ENCODE assay signal across 25 cellular contexts in genomic region chrX:140822861-140823260, GRCh38.
DNase-seq lines count a peak whose midpoint lies in the region; ATAC-seq and TF ChIP-seq lines count a peak whose summit lies in the region.
"Had no signal": no experiment of that assay in that cellular context is flagged by ENCODE, and none has a peak within 500 bp of the region (broad histone marks: within the 10 kb centered on the region; RNA-seq: fewer than 3 reads in every experiment).

No MANE protein-coding gene starts in this region.

- in situ Hi-C loops in GM13977 (cut with MboI; ENCODE audit: low pct_unique_long_range_greater_than_20kb, low sequenced_read_pairs, unreplicated experiment) = no loop called here

- peak overlapping the region; percentile 42 for H3K27ac ChIP-seq in KMS-11
- H3K27ac ChIP-seq: 22Rv1, GM23248, PC-9, SJSA1 had no signal

- H3K36me3 ChIP-seq in KMS-11 (ENCODE audit: insufficient read depth) = no peaks in the 10 kb centered on the region
- H3K36me3 ChIP-seq: SJSA1 had no signal

- H3K9ac ChIP-seq in KMS-11 = no peak overlapping the region
- H3K9ac ChIP-seq: GM23248 had no signal

- H3K9me3 Mint-ChIP-seq in activated CD4-positive, alpha-beta T cell treated with anti-CD3 and anti-CD28 coated beads, Interleukin-2, amount 10 ng/mL, durations not matched to agents 24 days and 14 days = no peaks in the 10 kb centered on the region
- peaks cover 5% of the 10 kb centered on the region for H3K9me3 Mint-ChIP-seq in T-helper 2 cell treated with Interferon-gamma antibody and Interleukin-4, amounts not matched to agents 5 μg/mL and 100 μg/mL, for 36 hours
- H3K9me3 Mint-ChIP-seq in stimulated activated naive B cell treated with anti-CD40 and anti-IgM and Interleukin-4, amounts not matched to agents 10 μg/mL and 1 μg/mL and 100 μg/mL, for 72 hours = peaks cover 0 to 5% of the 10 kb centered on the region in 2 donors

- H3K4me3 Mint-ChIP-seq in activated CD4-positive, alpha-beta T cell treated with anti-CD3 and anti-CD28 coated beads, Interleukin-2, amount 10 ng/mL, durations not matched to agents 24 days and 14 days = no peak overlapping the region
- H3K4me3 Mint-ChIP-seq in T-helper 2 cell treated with Interferon-gamma antibody and Interleukin-4, amounts not matched to agents 5 μg/mL and 100 μg/mL, for 36 hours = peak overlapping the region; percentile 40
- peak overlapping the region in 1 of 2 donors; percentile 3 for H3K4me3 Mint-ChIP-seq in stimulated activated naive B cell treated with anti-CD40 and anti-IgM and Interleukin-4, amounts not matched to agents 10 μg/mL and 1 μg/mL and 100 μg/mL, for 72 hours
- H3K4me3 Mint-ChIP-seq: B cell; CD14-positive monocyte; CD8-positive, alpha-beta memory T cell; H9 had no signal

- H3K27me3 Mint-ChIP-seq in activated CD4-positive, alpha-beta T cell treated with anti-CD3 and anti-CD28 coated beads, Interleukin-2, amount 10 ng/mL, durations not matched to agents 24 days and 14 days = no peaks in the 10 kb centered on the region
- H3K27me3 Mint-ChIP-seq in T-helper 2 cell treated with Interferon-gamma antibody and Interleukin-4, amounts not matched to agents 5 μg/mL and 100 μg/mL, for 36 hours (ENCODE audit: low read depth) = no peaks in the 10 kb centered on the region
- peaks cover 0 to 4% of the 10 kb centered on the region in 2 donors for H3K27me3 Mint-ChIP-seq in stimulated activated naive B cell treated with anti-CD40 and anti-IgM and Interleukin-4, amounts not matched to agents 10 μg/mL and 1 μg/mL and 100 μg/mL, for 72 hours
- H3K27me3 Mint-ChIP-seq: B cell had no signal

- peak; percentile 41 to 58 for ATAC-seq in stimulated activated naive B cell treated with anti-CD40 and anti-IgM and Interleukin-4, amounts not matched to agents 10 μg/mL and 1 μg/mL and 100 μg/mL, for 72 hours (replicated peaks)
- no peak for ATAC-seq in GM21528 (IDR thresholded peaks at IDR 0.05; ENCODE audit: low FRiP score, unreplicated experiment)
- ATAC-seq: Right ventricle myocardium inferior had no signal

- peaks cover 23% of the 10 kb centered on the region for H3K4me1 ChIP-seq in KMS-11 (ENCODE audit: low read depth, poor library complexity, severe bottlenecking)
- H3K4me1 ChIP-seq: SJSA1 had no signal

- H3K4me3 ChIP-seq in KMS-11 (IDR thresholded peaks at IDR 0.05; ENCODE audit: insufficient read depth, low read depth, low read length) = no peak overlapping the region
- H3K4me3 ChIP-seq: GM23248, PC-9, SJSA1 had no signal

- no peaks in the 10 kb centered on the region for H3K27me3 ChIP-seq in KMS-11 (ENCODE audit: insufficient read depth, low read depth)
- H3K27me3 ChIP-seq: SJSA1 had no signal

- no peak for DNase-seq in activated CD4-positive, alpha-beta T cell treated with anti-CD3 and anti-CD28 coated beads, Interleukin-2, amount 10 ng/mL, durations not matched to agents 24 days and 14 days
- DNase-seq in activated CD4-positive, alpha-beta T cell treated with anti-CD3 and anti-CD28 coated beads, Interleukin-2, amount 50 U/mL, for 48 hours = no peak
- no peak for DNase-seq in T-helper 2 cell treated with Interferon-gamma antibody and Interleukin-4, amounts not matched to agents 5 μg/mL and 100 μg/mL, for 36 hours (ENCODE audit: low spot score)
- DNase-seq in stimulated activated naive B cell treated with anti-CD40 and anti-IgM and Interleukin-4, amounts not matched to agents 10 μg/mL and 1 μg/mL and 100 μg/mL, for 72 hours = no peak
- no peak for DNase-seq in GM13977 (ENCODE audit: low spot score)
- DNase-seq: CD8-positive, alpha-beta memory T cell; DMS 273 treated with DMSO at 0.1 percent for 48 hours; DMS79; GM23248; H9; IMR-90; NCI-H1105 treated with DMSO at 0.1 percent for 48 hours; NCI-H146; NCI-H1930; NCI-H2107; NCI-H524; NCI-H748 treated with DMSO at 0.1 percent for 48 hours; PC-9 had no signal

- H3K4me2 ChIP-seq in KMS-11 = peak overlapping the region; percentile 29; the same call in 1 of the 2 replicates
- H3K4me2 ChIP-seq: PC-9 had no signal

- no peaks in the 10 kb centered on the region for H3K36me3 Mint-ChIP-seq in activated CD4-positive, alpha-beta T cell treated with anti-CD3 and anti-CD28 coated beads, Interleukin-2, amount 10 ng/mL, durations not matched to agents 24 days and 14 days (ENCODE audit: low read depth)
- H3K36me3 Mint-ChIP-seq in T-helper 2 cell treated with Interferon-gamma antibody and Interleukin-4, amounts not matched to agents 5 μg/mL and 100 μg/mL, for 36 hours (ENCODE audit: low read depth) = no peaks in the 10 kb centered on the region
- no peaks in the 10 kb centered on the region for H3K36me3 Mint-ChIP-seq in stimulated activated naive B cell treated with anti-CD40 and anti-IgM and Interleukin-4, amounts not matched to agents 10 μg/mL and 1 μg/mL and 100 μg/mL, for 72 hours
- H3K36me3 Mint-ChIP-seq: CD14-positive monocyte; CD8-positive, alpha-beta memory T cell had no signal

- H3K4me1 Mint-ChIP-seq in activated CD4-positive, alpha-beta T cell treated with anti-CD3 and anti-CD28 coated beads, Interleukin-2, amount 10 ng/mL, durations not matched to agents 24 days and 14 days = peaks cover 8% of the 10 kb centered on the region
- peaks cover 14% of the 10 kb centered on the region for H3K4me1 Mint-ChIP-seq in T-helper 2 cell treated with Interferon-gamma antibody and Interleukin-4, amounts not matched to agents 5 μg/mL and 100 μg/mL, for 36 hours (ENCODE audit: low read depth)
- H3K4me1 Mint-ChIP-seq in stimulated activated naive B cell treated with anti-CD40 and anti-IgM and Interleukin-4, amounts not matched to agents 10 μg/mL and 1 μg/mL and 100 μg/mL, for 72 hours = peaks cover 3 to 14% of the 10 kb centered on the region in 2 donors
- H3K4me1 Mint-ChIP-seq: CD14-positive monocyte; CD8-positive, alpha-beta memory T cell had no signal

- TF ChIP-seq CTCF in KMS-11 (conservative IDR thresholded peaks at IDR 0.05; ENCODE audit: low read depth, low read length) = no peak
- no peak for TF ChIP-seq CTCF in GM13977 (IDR thresholded peaks at IDR 0.05; ENCODE audit: extremely low read depth, insufficient read depth, missing control alignments)

- intact Hi-C loops in activated CD4-positive, alpha-beta T cell treated with anti-CD3 and anti-CD28 coated beads, Interleukin-2, amount 10 ng/mL, durations not matched to agents 24 days and 14 days (cut with micrococcal nuclease) = loop anchor here (1.0 kb wide), 1 partner anchor 94 kb away; no protein-coding TSS in a partner anchor

- no peaks in the 10 kb centered on the region for H4K20me1 ChIP-seq in KMS-11 (ENCODE audit: insufficient read depth)

- H3K27ac Mint-ChIP-seq in activated CD4-positive, alpha-beta T cell treated with anti-CD3 and anti-CD28 coated beads, Interleukin-2, amount 10 ng/mL, durations not matched to agents 24 days and 14 days = peak overlapping the region; percentile 70
- peak overlapping the region; percentile 72 for H3K27ac Mint-ChIP-seq in T-helper 2 cell treated with Interferon-gamma antibody and Interleukin-4, amounts not matched to agents 5 μg/mL and 100 μg/mL, for 36 hours
- H3K27ac Mint-ChIP-seq in stimulated activated naive B cell treated with anti-CD40 and anti-IgM and Interleukin-4, amounts not matched to agents 10 μg/mL and 1 μg/mL and 100 μg/mL, for 72 hours = no peak overlapping the region
- H3K27ac Mint-ChIP-seq: B cell; CD14-positive monocyte; CD8-positive, alpha-beta memory T cell; H9 had no signal

- H2AFZ ChIP-seq in KMS-11 (ENCODE audit: low read depth) = peak overlapping the region; percentile 30
- H2AFZ ChIP-seq: GM23248, PC-9 had no signal

- no peaks in the 10 kb centered on the region for H3K79me2 ChIP-seq in KMS-11 (ENCODE audit: insufficient read depth, low read depth)
